ENCODE assay signal across 19 cellular contexts in the genomic region with DNA sequence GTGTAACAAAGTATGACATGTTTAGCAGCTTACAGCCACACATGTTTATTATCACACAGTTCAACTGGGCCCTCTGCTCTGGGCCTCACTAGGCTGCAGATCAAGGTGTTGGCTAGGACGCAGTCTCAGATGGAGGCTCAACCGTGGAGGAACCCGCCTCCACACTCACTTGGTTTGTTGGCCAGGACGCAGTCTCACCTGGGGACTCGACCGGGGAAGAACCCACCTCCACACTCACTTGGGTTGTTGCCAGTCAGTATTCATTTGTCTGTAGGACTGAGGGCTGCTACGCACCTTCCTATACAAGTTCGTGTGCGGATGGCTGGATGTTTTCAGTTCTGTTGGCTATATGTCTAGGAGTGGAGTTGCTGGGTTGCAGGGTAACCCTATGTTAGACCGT.
DNase-seq lines count a peak whose midpoint lies in the region; ATAC-seq and TF ChIP-seq lines count a peak whose summit lies in the region.
"Had no signal": no experiment of that assay in that cellular context is flagged by ENCODE, and none has a peak within 500 bp of the region (broad histone marks: within the 10 kb centered on the region; RNA-seq: fewer than 3 reads in every experiment).

No MANE protein-coding gene starts in this region.

- H3K4me3 ChIP-seq in HUES48 (ENCODE audit: low read depth, low read length) (no peak overlapping the region), upper lobe of left lung (no peak overlapping the region)
- H3K4me3 ChIP-seq: Peyer's patch had no signal

- H3K27ac ChIP-seq in HUES48 (ENCODE audit: low read depth, low read length) (peak overlapping the region; percentile 77), upper lobe of left lung (peak overlapping the region; percentile 37 to 77 (median 68))
- H3K27ac ChIP-seq: Peyer's patch had no signal

- peaks cover 5% of the 10 kb centered on the region for H3K36me3 Mint-ChIP-seq in brain
- peaks cover 5% of the 10 kb centered on the region for H3K36me3 Mint-ChIP-seq in nephron (ENCODE audit: low read depth)
- no peaks in the 10 kb centered on the region for H3K36me3 Mint-ChIP-seq in progenitor cell of endocrine pancreas (ENCODE audit: insufficient read depth)

- TF ChIP-seq POLR2A in upper lobe of left lung (IDR thresholded peaks at IDR 0.05): no peak

- H3K9me3 Mint-ChIP-seq in brain: peaks cover 0 to 7% (median 2%) of the 10 kb centered on the region in 5 experiments
- no peaks in the 10 kb centered on the region for H3K9me3 Mint-ChIP-seq in nephron
- no peaks in the 10 kb centered on the region for H3K9me3 Mint-ChIP-seq in progenitor cell of endocrine pancreas (ENCODE audit: low read depth)

- no peak overlapping the region for H3K9ac ChIP-seq in HUES48 (ENCODE audit: low read depth, low read length)

- H3K4me1 ChIP-seq in HUES48 (ENCODE audit: control insufficient read depth, insufficient read depth, low read length) (peaks cover 4% of the 10 kb centered on the region; the same call in 1 of the 2 replicates), upper lobe of left lung (peaks cover 18 to 33% (median 25%) of the 10 kb centered on the region in 4 donors)

- H3K27ac Mint-ChIP-seq in brain (peak overlapping the region in 4 of 5 experiments; percentile 48 to 93 (median 80)), nephron (peak overlapping the region; percentile 63 to 91 (median 74)), progenitor cell of endocrine pancreas (no peak overlapping the region)

- H3K36me3 ChIP-seq in HUES48 (ENCODE audit: control insufficient read depth, insufficient read depth, low read length): no peaks in the 10 kb centered on the region
- no peaks in the 10 kb centered on the region for H3K36me3 ChIP-seq in upper lobe of left lung
- H3K36me3 ChIP-seq: Peyer's patch had no signal

- DNase-seq in upper lobe of left lung (no peak), NAMALWA (ENCODE audit: low spot score) (no peak), hypothalamus (lab: John Stamatoyannopoulos, UW) (no peak), progenitor cell of endocrine pancreas (ENCODE audit: low spot score, unreplicated experiment) (no peak)
- DNase-seq: ACHN, AML-193, COR-L47, DMS153, GOT3, MV-4-11, NCI-H1436 treated with DMSO at 0.1 percent for 48 hours, NCI-H2107, NCI-H226, NCI-H524 treated with DMSO at 0.1 percent for 48 hours, Peyer's patch, SIG-M5 had no signal

- H3K9me3 ChIP-seq in HUES48 (ENCODE audit: control insufficient read depth, insufficient read depth, low read length) (0 out of 2 replicates have a peak, but pooled peaks cover 5% of the 10 kb centered on the region), upper lobe of left lung (no peaks in the 10 kb centered on the region)
- H3K9me3 ChIP-seq: Peyer's patch had no signal

- no peak for TF ChIP-seq EP300 in upper lobe of left lung (IDR thresholded peaks at IDR 0.05)

- H3K27me3 Mint-ChIP-seq in brain (no peaks in the 10 kb centered on the region), nephron (ENCODE audit: low read depth) (peaks cover 3% of the 10 kb centered on the region), progenitor cell of endocrine pancreas (peaks cover 2% of the 10 kb centered on the region)

- H3K4me1 Mint-ChIP-seq in brain (peaks cover 80% of the 10 kb centered on the region), nephron (peaks cover 84% of the 10 kb centered on the region), progenitor cell of endocrine pancreas (ENCODE audit: low read depth) (peaks cover 15% of the 10 kb centered on the region)

- H3K27me3 ChIP-seq in HUES48 (ENCODE audit: control insufficient read depth, insufficient read depth, low read length) (no peaks in the 10 kb centered on the region), upper lobe of left lung (no peaks in the 10 kb centered on the region)
- H3K27me3 ChIP-seq: Peyer's patch had no signal

- WGBS in upper lobe of left lung, 2 donors: 91 to 96% methylated on average over 10 of the region's 10 CpGs

- TF ChIP-seq CTCF in brain (conservative IDR thresholded peaks at IDR 0.05): no peak
- TF ChIP-seq CTCF in nephron (IDR thresholded peaks at IDR 0.05; ENCODE audit: unreplicated experiment in 3 of 3): no peak
- no peak for TF ChIP-seq CTCF in upper lobe of left lung (IDR thresholded peaks at IDR 0.05)
- TF ChIP-seq CTCF in progenitor cell of endocrine pancreas (IDR thresholded peaks at IDR 0.05; ENCODE audit: unreplicated experiment): no peak

- no peak overlapping the region for H3K4me3 Mint-ChIP-seq in brain
- H3K4me3 Mint-ChIP-seq in nephron: no peak overlapping the region
- no peak overlapping the region for H3K4me3 Mint-ChIP-seq in progenitor cell of endocrine pancreas (ENCODE audit: low read depth)

- no peak for ATAC-seq in upper lobe of left lung (ENCODE audit: low FRiP score in 2 of 2)
